ENCODE assay signal across 2 cellular contexts in genomic region chr11:20668844-20669832, GRCh38.
TF ChIP-seq lines count a peak whose summit lies in the region.

Gene NELL1, plus strand, starts transcription at chr11:20669586.

TF ChIP-seq in SK-N-SH, 30 proteins besides CTCF, POLR2A, EP300 and RAD21:
- no peak for TF ChIP-seq PBX3 (IDR thresholded peaks at IDR 0.05)
- no peak for TF ChIP-seq SIN3A (IDR thresholded peaks at IDR 0.05; ENCODE audit: borderline replicate concordance, low read depth, low read length)
- TF ChIP-seq, protein P1, sequence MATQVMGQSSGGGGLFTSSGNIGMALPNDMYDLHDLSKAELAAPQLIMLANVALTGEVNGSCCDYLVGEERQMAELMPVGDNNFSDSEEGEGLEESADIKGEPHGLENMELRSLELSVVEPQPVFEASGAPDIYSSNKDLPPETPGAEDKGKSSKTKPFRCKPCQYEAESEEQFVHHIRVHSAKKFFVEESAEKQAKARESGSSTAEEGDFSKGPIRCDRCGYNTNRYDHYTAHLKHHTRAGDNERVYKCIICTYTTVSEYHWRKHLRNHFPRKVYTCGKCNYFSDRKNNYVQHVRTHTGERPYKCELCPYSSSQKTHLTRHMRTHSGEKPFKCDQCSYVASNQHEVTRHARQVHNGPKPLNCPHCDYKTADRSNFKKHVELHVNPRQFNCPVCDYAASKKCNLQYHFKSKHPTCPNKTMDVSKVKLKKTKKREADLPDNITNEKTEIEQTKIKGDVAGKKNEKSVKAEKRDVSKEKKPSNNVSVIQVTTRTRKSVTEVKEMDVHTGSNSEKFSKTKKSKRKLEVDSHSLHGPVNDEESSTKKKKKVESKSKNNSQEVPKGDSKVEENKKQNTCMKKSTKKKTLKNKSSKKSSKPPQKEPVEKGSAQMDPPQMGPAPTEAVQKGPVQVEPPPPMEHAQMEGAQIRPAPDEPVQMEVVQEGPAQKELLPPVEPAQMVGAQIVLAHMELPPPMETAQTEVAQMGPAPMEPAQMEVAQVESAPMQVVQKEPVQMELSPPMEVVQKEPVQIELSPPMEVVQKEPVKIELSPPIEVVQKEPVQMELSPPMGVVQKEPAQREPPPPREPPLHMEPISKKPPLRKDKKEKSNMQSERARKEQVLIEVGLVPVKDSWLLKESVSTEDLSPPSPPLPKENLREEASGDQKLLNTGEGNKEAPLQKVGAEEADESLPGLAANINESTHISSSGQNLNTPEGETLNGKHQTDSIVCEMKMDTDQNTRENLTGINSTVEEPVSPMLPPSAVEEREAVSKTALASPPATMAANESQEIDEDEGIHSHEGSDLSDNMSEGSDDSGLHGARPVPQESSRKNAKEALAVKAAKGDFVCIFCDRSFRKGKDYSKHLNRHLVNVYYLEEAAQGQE (IDR thresholded peaks at IDR 0.05; ENCODE audit: low read depth, low read length): no peak
- TF ChIP-seq RFX5 (IDR thresholded peaks at IDR 0.05; ENCODE audit: low read length): no peak
- no peak for TF ChIP-seq YY1 (IDR thresholded peaks at IDR 0.05; ENCODE audit: low read depth)
- TF ChIP-seq EZH2phosphoT487 (IDR thresholded peaks at IDR 0.05; ENCODE audit: borderline replicate concordance, low read depth): no peak

TF ChIP-seq in SK-N-SH treated with all-trans-retinoic acid at 6 μM for 48 hours, 23 proteins besides CTCF, POLR2A, EP300 and RAD21:
- TF ChIP-seq ZFP30 (CRISPR knock-in tag; IDR thresholded peaks at IDR 0.05) (no peak), CREB5 (CRISPR knock-in tag; IDR thresholded peaks at IDR 0.05; ENCODE audit: low read depth) (no peak), ZNF70 (CRISPR knock-in tag; IDR thresholded peaks at IDR 0.05) (no peak), TOX (CRISPR knock-in tag; IDR thresholded peaks at IDR 0.05; ENCODE audit: borderline replicate concordance) (no peak), PATZ1 (CRISPR knock-in tag; IDR thresholded peaks at IDR 0.05; ENCODE audit: borderline replicate concordance) (no peak), ISL1 (CRISPR knock-in tag; IDR thresholded peaks at IDR 0.05) (no peak), ESRRG (CRISPR knock-in tag; IDR thresholded peaks at IDR 0.05) (no peak), CSDC2 (CRISPR knock-in tag; IDR thresholded peaks at IDR 0.05) (no peak)
